In genomic region chr12:24907464-24907863, GRCh38 we compare ENCODE assay signal across 22 cellular contexts. TPM values are rescaled to one million over a fixed set of nuclear protein-coding genes. Genes with fewer than 3 reads are reported as not detected.
A peak's percentile ranks its signal among the peaks of the same experiment; 100 is the strongest.
DNase-seq lines count a peak whose midpoint lies in the region; ATAC-seq, FAIRE-seq and TF ChIP-seq lines count a peak whose summit lies in the region.
"Had no signal": no experiment of that assay in that cellular context is flagged by ENCODE, and none has a peak within 500 bp of the region (broad histone marks: within the 10 kb centered on the region; RNA-seq: fewer than 3 reads in every experiment).

No MANE protein-coding gene starts in this region.

- H4K5ac ChIP-seq in IMR-90 (ENCODE audit: low read depth, low read length), result no peak overlapping the region
- H4K5ac ChIP-seq in mesendoderm (ENCODE audit: low read length), result no peak overlapping the region

- TF ChIP-seq POLR2A in IMR-90 (IDR thresholded peaks at IDR 0.05; ENCODE audit: low read depth, low read length), result no peak
- no peak for TF ChIP-seq POLR2A in K562 (conservative IDR thresholded peaks at IDR 0.05)

- no peak overlapping the region for H4K91ac ChIP-seq in IMR-90 (ENCODE audit: insufficient read depth, low read depth, low read length)

- TF ChIP-seq EP300 in K562 (IDR thresholded peaks at IDR 0.05; ENCODE audit: low read length), result no peak

- no peak overlapping the region for H3K9ac ChIP-seq in IMR-90 (ENCODE audit: low read depth, low read length)
- H3K9ac ChIP-seq in K562 (ENCODE audit: insufficient read depth in 1 of 2, low read depth in 2 of 2, low read length in 2 of 2), result no peak overlapping the region
- no peak overlapping the region for H3K9ac ChIP-seq in mesendoderm (ENCODE audit: low read length)
- no peak overlapping the region for H3K9ac ChIP-seq in PC-3 (ENCODE audit: low read length)
- H3K9ac ChIP-seq: BLaER1 treated with 17β-estradiol and CSF1 and Interleukin-3, amounts not matched to agents 10 nM and 100 nM had no signal

- H3K9me1 ChIP-seq in IMR-90 (ENCODE audit: insufficient read depth, low read length) (peaks cover 21% of the 10 kb centered on the region; the same call in 1 of the 2 replicates), K562 (ENCODE audit: control insufficient read depth, insufficient read depth, low read length) (peaks cover 3% of the 10 kb centered on the region)

- H3K14ac ChIP-seq in IMR-90 (replicated peaks; ENCODE audit: low read depth, low read length), result no peak overlapping the region

- no peaks in the 10 kb centered on the region for H3F3A ChIP-seq in PC-3 (ENCODE audit: low read length, unreplicated experiment)

- TF ChIP-seq CTCF in IMR-90 (conservative IDR thresholded peaks at IDR 0.05; ENCODE audit: low read depth, low read length) (no peak), K562 (IDR thresholded peaks at IDR 0.05 in 2 of 3, conservative IDR thresholded peaks at IDR 0.05 in 1 of 3; ENCODE audit: insufficient read depth in 2 of 3, low read depth in 1 of 3, low read length in 3 of 3) (no peak), PC-3 (conservative IDR thresholded peaks at IDR 0.05; ENCODE audit: low read depth, low read length) (no peak)

- H3K4me1 ChIP-seq in IMR-90 (ENCODE audit: control insufficient read depth, insufficient read depth, low read length), result peaks cover 25% of the 10 kb centered on the region
- H3K4me1 ChIP-seq in K562 (replicated peaks in 1 of 2; ENCODE audit: control insufficient read depth in 2 of 2, insufficient read depth in 2 of 2, low read length in 2 of 2), result peaks cover 6 to 9% of the 10 kb centered on the region in 2 experiments; a peak in 4 of 5 replicates
- peaks cover 18% of the 10 kb centered on the region for H3K4me1 ChIP-seq in mesendoderm (ENCODE audit: control insufficient read depth, low read depth, low read length)
- H3K4me1 ChIP-seq in PC-3 (ENCODE audit: insufficient read depth, low read length), result no peaks in the 10 kb centered on the region
- H3K4me1 ChIP-seq: BE2C had no signal

- H3K56ac ChIP-seq in IMR-90 (ENCODE audit: extremely low read depth, insufficient read depth, low read length), result no peak overlapping the region
- H3K56ac ChIP-seq in mesendoderm (ENCODE audit: low read length), result no peak overlapping the region

- in situ Hi-C loops in IMR-90 (cut with MboI; ENCODE audit: low sequenced_read_pairs), result no loop called here
- in situ Hi-C loops in K562 (cut with MboI), result no loop called here

- no peak overlapping the region for H3K18ac ChIP-seq in IMR-90 (ENCODE audit: low read depth, low read length)
- H3K18ac ChIP-seq in mesendoderm (ENCODE audit: low read length), result no peak overlapping the region

- H3K27me3 ChIP-seq in IMR-90 (ENCODE audit: control insufficient read depth, insufficient read depth, low read length), result no peaks in the 10 kb centered on the region
- H3K27me3 ChIP-seq in K562 (ENCODE audit: control insufficient read depth in 2 of 2, insufficient read depth in 2 of 2, low read length in 2 of 2), result no peaks in the 10 kb centered on the region
- H3K27me3 ChIP-seq in mesendoderm (ENCODE audit: insufficient read depth, low read length, poor library complexity), result no peaks in the 10 kb centered on the region
- no peaks in the 10 kb centered on the region; the same call in 1 of the 2 replicates for H3K27me3 ChIP-seq in PC-3 (ENCODE audit: low read length)
- H3K27me3 ChIP-seq: BE2C; BLaER1 treated with 17β-estradiol and CSF1 and Interleukin-3, amounts not matched to agents 10 nM and 100 nM had no signal

- no peak overlapping the region for H3K4ac ChIP-seq in IMR-90 (ENCODE audit: low read depth, low read length)
- peak overlapping the region; percentile 16 for H3K4ac ChIP-seq in mesendoderm (ENCODE audit: low read depth, low read length)

- BruUV-seq in IMR-90 (replicated peaks; lab: Mats Ljungman, UMichigan) (no TSS peak), K562 (replicated peaks; lab: Mats Ljungman, UMichigan) (no TSS peak), PC-3 (replicated peaks; lab: Mats Ljungman, UMichigan) (no TSS peak)

- H3K23ac ChIP-seq in IMR-90 (ENCODE audit: low read depth, low read length), result no peak overlapping the region
- H3K23ac ChIP-seq in mesendoderm (ENCODE audit: low read length), result no peak overlapping the region

- POLR2A ChIA-PET in IMR-90 (lab: Charles Lee; ENCODE audit: unreplicated experiment) (no interaction called here), K562 (lab: Yijun Ruan, JAX) (no interaction called here), PC-3 (lab: Charles Lee; ENCODE audit: unreplicated experiment) (no interaction called here)

- no peak overlapping the region for H3K4me3 ChIP-seq in IMR-90 (ENCODE audit: insufficient read depth, low read depth, low read length)
- H3K4me3 ChIP-seq in K562, result no peak overlapping the region
- H3K4me3 ChIP-seq in mesendoderm (ENCODE audit: low read length), result no peak overlapping the region
- no peak overlapping the region for H3K4me3 ChIP-seq in PC-3 (ENCODE audit: low read length)
- H3K4me3 ChIP-seq: BLaER1 treated with 17β-estradiol and CSF1 and Interleukin-3, amounts not matched to agents 10 nM and 100 nM had no signal

- TF ChIP-seq RAD21 in IMR-90 (IDR thresholded peaks at IDR 0.05; ENCODE audit: low read length), result no peak
- no peak for TF ChIP-seq RAD21 in K562 (CRISPR knock-in tag; conservative IDR thresholded peaks at IDR 0.05 in 1 of 2, IDR thresholded peaks at IDR 0.05 in 1 of 2)

- H3K4me2 ChIP-seq in IMR-90 (ENCODE audit: low read depth, low read length) (no peak overlapping the region), K562 (ENCODE audit: insufficient read depth, low read length) (no peak overlapping the region), mesendoderm (ENCODE audit: low read length) (no peak overlapping the region), PC-3 (ENCODE audit: low read length) (no peak overlapping the region)

- H2BK20ac ChIP-seq in IMR-90 (ENCODE audit: low read depth, low read length), result no peak overlapping the region

- peaks cover 87% of the 10 kb centered on the region for H3K79me2 ChIP-seq in K562 (ENCODE audit: control insufficient read depth, insufficient read depth, low read length)
- H3K79me2 ChIP-seq in mesendoderm (ENCODE audit: control insufficient read depth, insufficient read depth, low read length), result peaks cover 30% of the 10 kb centered on the region
- H3K79me2 ChIP-seq in PC-3 (ENCODE audit: low read length), result no peaks in the 10 kb centered on the region

- DNase-seq in IMR-90 (no peak), K562 (ENCODE audit: extremely low read depth in 1 of 4, low spot score in 3 of 4) (no peak), mesendoderm (no peak), PC-3 (no peak), NCI-H187 (lab: John Stamatoyannopoulos, UW) (no peak), HTR-8/SVneo (ENCODE audit: insufficient read length, low spot score) (no peak)
- DNase-seq: 8988T; ACHN; BE2C; Caco-2; Calu3; CD4-positive, alpha-beta T cell; CD8-positive, alpha-beta T cell; DMS79 treated with DMSO at 0.1 percent for 48 hours; GF-D8 had no signal

- H2AFZ ChIP-seq in IMR-90 (replicated peaks; ENCODE audit: low read length, poor library complexity) (no peak overlapping the region), K562 (ENCODE audit: low read depth, low read length) (no peak overlapping the region), PC-3 (ENCODE audit: low read length) (no peak overlapping the region)

- H2BK120ac ChIP-seq in IMR-90 (ENCODE audit: low read depth, low read length) (no peak overlapping the region), mesendoderm (ENCODE audit: low read depth, low read length) (no peak overlapping the region)

- H3K27ac ChIP-seq in IMR-90 (ENCODE audit: insufficient read depth, low read length) (no peak overlapping the region), K562 (ENCODE audit: extremely low read depth, low read depth, low read length) (no peak overlapping the region), mesendoderm (ENCODE audit: low read depth, low read length) (no peak overlapping the region), PC-3 (ENCODE audit: low read length) (no peak overlapping the region)
- H3K27ac ChIP-seq: C4-2B had no signal

- ATAC-seq in IMR-90 (ENCODE audit: low read depth) (no peak), K562 (no peak), PC-3 (no peak)
- ATAC-seq: CD8-positive, alpha-beta T cell had no signal

- H2AK5ac ChIP-seq in IMR-90 (ENCODE audit: low read depth, low read length) (peak overlapping the region; percentile 18; the same call in 1 of the 2 replicates), mesendoderm (ENCODE audit: low read length) (no peak overlapping the region)

- H3K36me3 ChIP-seq in IMR-90 (ENCODE audit: control insufficient read depth, insufficient read depth, low read length) (peaks cover 4% of the 10 kb centered on the region), K562 (ENCODE audit: control insufficient read depth, insufficient read depth, low read length) (peaks cover 24% of the 10 kb centered on the region; the same call in 2 of the 3 replicates), mesendoderm (ENCODE audit: control insufficient read depth, insufficient read depth, low read length) (no peaks in the 10 kb centered on the region), PC-3 (ENCODE audit: low read depth, low read length) (no peaks in the 10 kb centered on the region)

- no peak overlapping the region for H2BK15ac ChIP-seq in IMR-90 (ENCODE audit: low read depth, low read length)
- no peak overlapping the region for H2BK15ac ChIP-seq in mesendoderm (replicated peaks; ENCODE audit: low read depth)

- dilution Hi-C loops in IMR-90 (cut with HindIII; ENCODE audit: low sequenced_read_pairs, unreplicated experiment), result no loop called here

- intact Hi-C loops in IMR-90 (cut with micrococcal nuclease) (no loop called here), K562 (cut with micrococcal nuclease) (no loop called here), PC-3 (cut with micrococcal nuclease) (no loop called here)

- FAIRE-seq in K562 (lab: Jason Lieb, UNC) (no peak), HTR-8/SVneo (lab: Jason Lieb, UNC) (no peak)
- FAIRE-seq: A204.1, D721Med, G401.6, GM12891, GM19239 had no signal

- H3K9me3 ChIP-seq in IMR-90 (ENCODE audit: control insufficient read depth, insufficient read depth, low read length), result 0 out of 2 replicates have a peak, but pooled peaks cover 2% of the 10 kb centered on the region
- H3K9me3 ChIP-seq in K562 (replicated peaks; ENCODE audit: control insufficient read depth, insufficient read depth, low read depth, low read length), result peaks cover 10% of the 10 kb centered on the region
- no peaks in the 10 kb centered on the region for H3K9me3 ChIP-seq in PC-3 (ENCODE audit: low read length)
- H3K9me3 ChIP-seq: BE2C; BLaER1 treated with 17β-estradiol and CSF1 and Interleukin-3, amounts not matched to agents 10 nM and 100 nM had no signal

- peaks cover 33% of the 10 kb centered on the region for H4K20me1 ChIP-seq in IMR-90 (ENCODE audit: insufficient read depth, low read length)
- peaks cover 6% of the 10 kb centered on the region for H4K20me1 ChIP-seq in K562 (replicated peaks; ENCODE audit: control insufficient read depth, insufficient read depth, low read length)
- no peaks in the 10 kb centered on the region for H4K20me1 ChIP-seq in PC-3 (ENCODE audit: low read length)

- H3K9me2 ChIP-seq in PC-3 (replicated peaks; ENCODE audit: low read length), result no peaks in the 10 kb centered on the region

- H4K8ac ChIP-seq in IMR-90 (ENCODE audit: low read depth in 2 of 2, low read length in 2 of 2), result no peak overlapping the region
- no peak overlapping the region for H4K8ac ChIP-seq in mesendoderm (ENCODE audit: low read depth, low read length)

- H2AK9ac ChIP-seq in IMR-90 (replicated peaks; ENCODE audit: low read depth, low read length, poor library complexity), result no peak overlapping the region

- H3K79me1 ChIP-seq in IMR-90 (ENCODE audit: low read depth in 1 of 2, low read length in 2 of 2) (peaks cover 48 to 82% of the 10 kb centered on the region in 2 experiments), mesendoderm (ENCODE audit: low read length) (peaks cover 19% of the 10 kb centered on the region)

- no CpG with 5 or more reads among the region's 5 CpGs for WGBS in IMR-90 (ENCODE audit: extremely low coverage in 2 of 2, insufficient read length in 1 of 2), 2 experiments
- 95% methylated on average over 5 of the region's 5 CpGs for WGBS in K562 (ENCODE audit: insufficient coverage, low coverage, missing lambda C conversion rate)
- no CpG with 5 or more reads among the region's 5 CpGs for WGBS in mesendoderm (ENCODE audit: extremely low coverage, insufficient coverage, low lambda C conversion rate)

- H2BK5ac ChIP-seq in IMR-90 (ENCODE audit: low read depth, low read length, poor library complexity, severe bottlenecking) (no peak overlapping the region), mesendoderm (ENCODE audit: low read length) (no peak overlapping the region)

- CTCF ChIA-PET in IMR-90 (lab: Yijun Ruan, JAX), result interaction anchor here (0.6 kb wide), 1 partner anchor 10 kb away, joined by 4 read pairs; no protein-coding TSS in a partner anchor
- CTCF ChIA-PET in K562 (lab: Yijun Ruan, JAX; ENCODE audit: low intra/inter-chr PET ratio), result no interaction called here
- CTCF ChIA-PET in PC-3 (lab: Charles Lee), result no interaction called here

RNA-seq across cellular contexts. Expression of gene BCAT1, which starts 41.4 kb away (rescaled TPM):
- 580 and 683 TPM in 2 replicates for total RNA-seq in IMR-90 (2012; rRNA removed)
- 21.3 and 30.4 TPM in 2 replicates for polyA plus RNA-seq in IMR-90 (2012; rRNA removed)
- polyA plus RNA-seq in IMR-90 (2012; cell fraction: cytosol; rRNA removed), result 7.2 and 7.6 TPM in 2 replicates
- 5.3 and 20.5 TPM in 2 replicates for polyA plus RNA-seq in IMR-90 (2012; cell fraction: nucleus; rRNA removed; ENCODE audit: low replicate concordance)
- 53.5 and 124 TPM in 2 replicates for total RNA-seq in K562 (2011; cell fraction: chromatin; rRNA removed; ENCODE audit: low replicate concordance)
- total RNA-seq in K562 (2011; cell fraction: nucleolus; rRNA removed), result 33.0 and 49.7 TPM in 2 replicates
- total RNA-seq in K562 (2011; cell fraction: nucleoplasm; rRNA removed), result 127 and 193 TPM in 2 replicates
- 79.4 and 81.9 TPM in 2 replicates for total RNA-seq in K562 (2014; rRNA removed)
- total RNA-seq in K562 (2014; rRNA removed; fragmentation: Illumina TruSeq; extraction: Trizol), result 130 and 155 TPM in 2 replicates
- 64.9 and 68.6 TPM in 2 replicates for total RNA-seq in K562 (2015; rRNA removed; fragmentation: Illumina TruSeq; extraction: Trizol)
- 154 and 157 TPM in 2 replicates for total RNA-seq in K562 (2021)
- 58.8 and 59.1 TPM in 2 replicates for polyA plus RNA-seq in K562 (2011; rRNA removed)
- polyA plus RNA-seq in K562 (2011; cell fraction: cytosol; rRNA removed), result 28.1 and 58.5 TPM in 2 replicates
- polyA plus RNA-seq in K562 (2011; cell fraction: nucleus; rRNA removed), result 33.1 and 43.9 TPM in 2 replicates
- polyA plus RNA-seq in K562 (2012), result 53.7 and 101 TPM in 2 replicates
- polyA plus RNA-seq in K562 (2014; fragmentation: Illumina TruSeq; extraction: Trizol), result 66.8 and 78.4 TPM in 2 replicates
- 10 to 100 TPM; 38.5 to 45.4 TPM for polyA plus RNA-seq in K562 (2014; fragmentation: Nextera tagmentation; extraction: Ambion mirVana)
- 48.1 and 59.1 TPM in 2 replicates for polyA plus RNA-seq in K562 (2014; rRNA removed)
- 130 and 179 TPM in 2 replicates for polyA minus RNA-seq in K562 (2011; rRNA and poly(A)+ RNA removed)
- 82.9 and 107 TPM in 2 replicates for polyA minus RNA-seq in K562 (2011; cell fraction: cytosol; rRNA and poly(A)+ RNA removed)
- 34.1 and 69.3 TPM in 2 replicates for polyA minus RNA-seq in K562 (2011; cell fraction: nucleus; rRNA and poly(A)+ RNA removed)
- polyA plus RNA-seq in mesendoderm (2013, experiment 1 of 2), result 131 TPM
- 130 TPM for polyA plus RNA-seq in mesendoderm (2013, experiment 2 of 2)
- total RNA-seq in PC-3 (2014; rRNA removed), result not detected in 2 replicates

Comparison
In these comparisons a context has a peak if more than half of its experiments do, and no peak if none do; other contexts are left out.
1. RNA of gene BCAT1, which starts 41.4 kb away (total RNA-seq): 580 to 683 TPM in IMR-90 and 33.0 to 193 TPM in K562; not detected in PC-3; every median in the first group is over 10 times any median in the second.